ENCODE assay signal across 9 cellular contexts in the genomic region with DNA sequence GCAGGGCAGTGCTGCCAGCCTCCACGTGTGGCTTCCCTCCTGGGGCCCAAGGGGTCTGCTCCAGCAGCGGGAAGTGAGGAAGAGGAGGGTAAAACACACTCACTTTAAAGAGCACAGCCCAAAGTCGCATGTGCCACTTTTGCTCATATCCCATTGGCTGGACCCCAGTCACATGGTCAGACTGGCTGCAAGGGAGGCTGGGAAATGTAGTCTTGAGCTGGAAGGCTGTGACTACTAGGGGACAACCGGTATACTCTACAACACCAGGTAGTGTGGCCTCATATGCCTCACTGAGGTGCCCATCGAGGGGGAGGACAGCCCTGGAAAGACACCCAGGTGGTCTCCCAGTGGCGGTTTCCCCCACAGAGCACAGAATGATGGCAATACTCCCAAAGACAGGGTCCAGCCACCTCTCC. TPM values are rescaled to one million over a fixed set of nuclear protein-coding genes. Genes with fewer than 3 reads are reported as not detected.
DNase-seq lines count a peak whose midpoint lies in the region; ATAC-seq and TF ChIP-seq lines count a peak whose summit lies in the region.
"Had no signal": no experiment of that assay in that cellular context is flagged by ENCODE, and none has a peak within 500 bp of the region (broad histone marks: within the 10 kb centered on the region; RNA-seq: fewer than 3 reads in every experiment).

No MANE protein-coding gene starts in this region.

- H3K27me3 ChIP-seq in Karpas-422 (ENCODE audit: low read length) = no peaks in the 10 kb centered on the region

- H2AFZ ChIP-seq in Karpas-422 (ENCODE audit: low read length) = no peak overlapping the region

- H3K4me3 Mint-ChIP-seq in Calu3 (ENCODE audit: low read depth, unreplicated experiment) = no peak overlapping the region
- H3K4me3 Mint-ChIP-seq: dendritic cell treated with granulocyte-macrophage colony-stimulating factor and Interleukin-4, amounts not matched to agents 40 ng/mL and 50 ng/mL, for 4 days had no signal

- no peak for TF ChIP-seq CTCF in Calu3 (IDR thresholded peaks at IDR 0.05; ENCODE audit: unreplicated experiment)

- intact Hi-C loops in Calu3 (cut with micrococcal nuclease; ENCODE audit: unreplicated experiment) = no loop called here

- no peaks in the 10 kb centered on the region for H3K27me3 Mint-ChIP-seq in Calu3 (ENCODE audit: unreplicated experiment)

- CTCF ChIA-PET in Calu3 (lab: Charles Lee) = interaction anchor here (0.9 to 1.3 kb wide), 2 partner anchors 9 to 10 kb away, joined by 3 to 4 read pairs; no protein-coding TSS in a partner anchor

- H3K9me3 ChIP-seq in Karpas-422 (ENCODE audit: low read length) = no peaks in the 10 kb centered on the region

- no peaks in the 10 kb centered on the region for H3K9me3 Mint-ChIP-seq in Calu3 (ENCODE audit: low read depth, unreplicated experiment)
- H3K9me3 Mint-ChIP-seq: dendritic cell treated with granulocyte-macrophage colony-stimulating factor and Interleukin-4, amounts not matched to agents 40 ng/mL and 50 ng/mL, for 4 days had no signal

- DNase-seq in Calu3 (peak; percentile 64), Karpas-422 (peak; percentile 86), dermis microvascular lymphatic vessel endothelial cell (ENCODE audit: low read depth in 2 of 2) (peak; percentile 25 to 54), medulla oblongata (ENCODE audit: extremely low spot score) (peak; percentile 74)

- H3K9ac ChIP-seq in Karpas-422 (ENCODE audit: low read length) = no peak overlapping the region

- no TSS peak for BruUV-seq in Calu3 (replicated peaks; lab: Mats Ljungman, UMichigan)

- peaks cover 7% of the 10 kb centered on the region for H3K4me1 Mint-ChIP-seq in Calu3 (ENCODE audit: low read depth, unreplicated experiment)

- no peaks in the 10 kb centered on the region for H3K36me3 ChIP-seq in Karpas-422 (ENCODE audit: insufficient read depth, low read length)

- H3K36me3 Mint-ChIP-seq in Calu3 (ENCODE audit: insufficient read depth, unreplicated experiment) = no peaks in the 10 kb centered on the region

- peak; percentile 73 to 83 for ATAC-seq in activated CD4-positive, CD25-positive, alpha-beta regulatory T cell treated with anti-CD3 and anti-CD28 coated beads, Interleukin-2, amount 50 U/mL, for 24 hours
- ATAC-seq in HG02884 (IDR thresholded peaks at IDR 0.05; ENCODE audit: unreplicated experiment) = no peak
- no peak for ATAC-seq in HG03469 (IDR thresholded peaks at IDR 0.05; ENCODE audit: unreplicated experiment)

- no peaks in the 10 kb centered on the region for H3K9me2 ChIP-seq in Karpas-422 (replicated peaks; ENCODE audit: insufficient read depth, low read length)

- no peaks in the 10 kb centered on the region for H3K79me2 ChIP-seq in Karpas-422 (ENCODE audit: low read length)

- H3K27ac ChIP-seq in Karpas-422 (ENCODE audit: low read length) = no peak overlapping the region
- peak overlapping the region; percentile 22 for H3K27ac ChIP-seq in temporal lobe (ENCODE audit: low read depth, low read length)

- no peak overlapping the region for H3K4me3 ChIP-seq in Karpas-422 (ENCODE audit: low read length)

- no peaks in the 10 kb centered on the region for H4K20me1 ChIP-seq in Karpas-422 (ENCODE audit: insufficient read depth, low read depth, low read length)

- H3K27ac Mint-ChIP-seq in Calu3 (ENCODE audit: unreplicated experiment) = no peak overlapping the region
- H3K27ac Mint-ChIP-seq: dendritic cell treated with granulocyte-macrophage colony-stimulating factor and Interleukin-4, amounts not matched to agents 40 ng/mL and 50 ng/mL, for 4 days had no signal

- H3K4me1 ChIP-seq in Karpas-422 (ENCODE audit: low read length) = peaks cover 20% of the 10 kb centered on the region

- H3K4me2 ChIP-seq in Karpas-422 (ENCODE audit: low read depth, low read length, poor library complexity, severe bottlenecking) = no peak overlapping the region

RNA-seq across cellular contexts. Expression of a gene that starts 45.2 kb away (rescaled TPM):
- total RNA-seq in Calu3 (2022) = 56.0 and 66.0 TPM in 2 replicates
- not detected in 2 replicates for total RNA-seq in Karpas-422 (2014; rRNA removed; shearing (Covaris generic); ENCODE audit: low replicate concordance)
- total RNA-seq in dermis microvascular lymphatic vessel endothelial cell = 0.76 and 1.0 TPM in 2 replicates
- 74.3 TPM for total RNA-seq in temporal lobe

Comparison
In these comparisons a context has a peak if more than half of its experiments do, and no peak if none do; other contexts are left out.
1. ATAC-seq: peak in activated CD4-positive, CD25-positive, alpha-beta regulatory T cell treated with anti-CD3 and anti-CD28 coated beads, Interleukin-2, amount 50 U/mL, for 24 hours (2 of 2); none in HG02884 (single experiment) and HG03469 (single experiment).
2. RNA of a gene that starts 45.2 kb away (total RNA-seq): 74.3 TPM in temporal lobe (single experiment) and 56.0 to 66.0 TPM in Calu3; 0.76 to 1.0 TPM in dermis microvascular lymphatic vessel endothelial cell and not detected in Karpas-422; every median in the first group is over 10 times any median in the second.
3. Peak in every context shown above with its lines, with median percentiles within 50 percentile points of each other: DNase-seq.